Comparison of ENCODE assay signal across 1 cellular context in the genomic region with DNA sequence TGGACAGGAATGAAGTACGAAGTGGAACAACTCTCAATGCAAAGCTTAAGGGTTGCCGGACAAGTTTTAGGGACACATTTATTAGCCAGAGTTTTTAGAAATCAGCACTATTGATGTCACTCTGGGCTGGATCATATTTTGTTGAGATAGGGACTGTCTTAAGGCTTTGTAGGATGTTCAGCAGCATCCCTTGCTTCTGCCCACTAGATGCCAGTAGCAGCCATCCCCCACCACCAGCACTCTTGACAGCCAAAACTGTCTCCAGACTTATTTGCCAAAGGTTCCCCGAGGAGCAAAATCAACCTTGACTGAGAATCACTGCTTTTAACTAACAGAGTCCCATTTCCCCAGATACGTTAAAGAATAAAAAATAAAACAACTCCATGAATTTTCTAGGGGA.
TF ChIP-seq lines count a peak whose summit lies in the region.

No MANE protein-coding gene starts in this region.

TF ChIP-seq in H1, 55 proteins besides CTCF, POLR2A, EP300 and RAD21:
- no peak for TF ChIP-seq TEAD4 (IDR thresholded peaks at IDR 0.05; ENCODE audit: low read depth, low read length)
- TF ChIP-seq, protein P1, sequence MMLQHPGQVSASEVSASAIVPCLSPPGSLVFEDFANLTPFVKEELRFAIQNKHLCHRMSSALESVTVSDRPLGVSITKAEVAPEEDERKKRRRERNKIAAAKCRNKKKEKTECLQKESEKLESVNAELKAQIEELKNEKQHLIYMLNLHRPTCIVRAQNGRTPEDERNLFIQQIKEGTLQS (IDR thresholded peaks at IDR 0.05; ENCODE audit: insufficient read depth, low read depth, low read length), result no peak
- TF ChIP-seq MAFK (IDR thresholded peaks at IDR 0.05; ENCODE audit: low read depth, low read length), result no peak
- no peak for TF ChIP-seq EGR1 (IDR thresholded peaks at IDR 0.05; ENCODE audit: borderline replicate concordance, low read depth, low read length)
- TF ChIP-seq FOSL1 (IDR thresholded peaks at IDR 0.05; ENCODE audit: insufficient read depth, low read depth, low read length), result no peak
- TF ChIP-seq CBX5 (IDR thresholded peaks at IDR 0.05; ENCODE audit: low read depth, low read length), result no peak
- no peak for TF ChIP-seq NANOG (IDR thresholded peaks at IDR 0.05; ENCODE audit: insufficient read depth, low read depth, low read length, poor library complexity, severe bottlenecking)
- TF ChIP-seq, protein P2, sequence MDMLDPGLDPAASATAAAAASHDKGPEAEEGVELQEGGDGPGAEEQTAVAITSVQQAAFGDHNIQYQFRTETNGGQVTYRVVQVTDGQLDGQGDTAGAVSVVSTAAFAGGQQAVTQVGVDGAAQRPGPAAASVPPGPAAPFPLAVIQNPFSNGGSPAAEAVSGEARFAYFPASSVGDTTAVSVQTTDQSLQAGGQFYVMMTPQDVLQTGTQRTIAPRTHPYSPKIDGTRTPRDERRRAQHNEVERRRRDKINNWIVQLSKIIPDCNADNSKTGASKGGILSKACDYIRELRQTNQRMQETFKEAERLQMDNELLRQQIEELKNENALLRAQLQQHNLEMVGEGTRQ (IDR thresholded peaks at IDR 0.05; ENCODE audit: low read length), result no peak
- TF ChIP-seq RBBP5 (IDR thresholded peaks at IDR 0.05; ENCODE audit: borderline replicate concordance, low read depth, low read length), result no peak
- TF ChIP-seq JUN (IDR thresholded peaks at IDR 0.05; ENCODE audit: low read depth, low read length), result no peak
- TF ChIP-seq JUND (IDR thresholded peaks at IDR 0.05; ENCODE audit: low read length), result no peak
TF ChIP-seq in H1: peak in this region for 0.
